8 cellular contexts compared by ENCODE assay signal in genomic region chr3:197959891-197960693, GRCh38. TPM values are rescaled to one million over a fixed set of nuclear protein-coding genes. Genes with fewer than 3 reads are reported as not detected.
DNase-seq lines count a peak whose midpoint lies in the region; ATAC-seq and TF ChIP-seq lines count a peak whose summit lies in the region.

TSS of gene LMLN (plus strand) at chr3:197960217. CDS start at chr3:197960246, 29 bp downstream.

- H3K27me3 ChIP-seq in BJ (ENCODE audit: control insufficient read depth, insufficient read depth, low read length) (no peaks in the 10 kb centered on the region), layer of hippocampus (ENCODE audit: control insufficient read depth, insufficient read depth, low read length) (no peaks in the 10 kb centered on the region)

- POLR2A ChIA-PET in BJ (lab: Charles Lee): no interaction called here

- H3K27ac ChIP-seq in cingulate gyrus (ENCODE audit: low read depth, low read length) (peak within 1 kb of the TSS; percentile 82), layer of hippocampus (ENCODE audit: low read depth, low read length) (peak within 1 kb of the TSS; percentile 63)

- ATAC-seq in HG03457 (IDR thresholded peaks at IDR 0.05; ENCODE audit: unreplicated experiment): peak; percentile 97

- CTCF ChIA-PET in BJ (lab: Yijun Ruan, JAX): no interaction called here

- DNase-seq in BJ (ENCODE audit: low read depth) (peak; percentile 73), GM19240 (ENCODE audit: insufficient read length, low spot score) (peak; percentile 55), NCI-H524 (lab: John Stamatoyannopoulos, UW) (peak; percentile 91 to 96)
- DNase-seq in activated CD4-positive, alpha-beta T cell treated with anti-CD3 and anti-CD28 coated beads for 4 hours: peak; percentile 93 to 94
- DNase-seq in stimulated activated CD4-positive, alpha-beta T cell treated with anti-CD3 and anti-CD28 coated beads, Interleukin-1b, Interleukin-23, amount 100 ng/mL, for 24 hours (ENCODE audit: low read depth in 4 of 4, low spot score in 1 of 4): peak; percentile 79 to 92 (median 87)

- H3K4me3 ChIP-seq in BJ (ENCODE audit: low read depth, low read length): peak within 1 kb of the TSS; percentile 63

- H3K36me3 ChIP-seq in BJ (ENCODE audit: control insufficient read depth, insufficient read depth, low read length): peaks cover 7% of the 10 kb centered on the region

- TF ChIP-seq CTCF in BJ (IDR thresholded peaks at IDR 0.05; ENCODE audit: insufficient read depth, low read depth, low read length): no peak

RNA-seq across cellular contexts. Expression of gene LMLN, which starts in this region (rescaled TPM):
- polyA plus RNA-seq in BJ (2011; rRNA removed): 4.5 and 5.2 TPM in 2 replicates
- polyA minus RNA-seq in BJ (2011; rRNA and poly(A)+ RNA removed): 5.9 and 6.6 TPM in 2 replicates

Comparison
In these comparisons a context has a peak if more than half of its experiments do, and no peak if none do; other contexts are left out.
1. Peak in every context shown above with its lines: DNase-seq, ATAC-seq, H3K4me3 ChIP-seq and H3K27ac ChIP-seq.